1 cellular context compared by ENCODE assay signal in the genomic region with DNA sequence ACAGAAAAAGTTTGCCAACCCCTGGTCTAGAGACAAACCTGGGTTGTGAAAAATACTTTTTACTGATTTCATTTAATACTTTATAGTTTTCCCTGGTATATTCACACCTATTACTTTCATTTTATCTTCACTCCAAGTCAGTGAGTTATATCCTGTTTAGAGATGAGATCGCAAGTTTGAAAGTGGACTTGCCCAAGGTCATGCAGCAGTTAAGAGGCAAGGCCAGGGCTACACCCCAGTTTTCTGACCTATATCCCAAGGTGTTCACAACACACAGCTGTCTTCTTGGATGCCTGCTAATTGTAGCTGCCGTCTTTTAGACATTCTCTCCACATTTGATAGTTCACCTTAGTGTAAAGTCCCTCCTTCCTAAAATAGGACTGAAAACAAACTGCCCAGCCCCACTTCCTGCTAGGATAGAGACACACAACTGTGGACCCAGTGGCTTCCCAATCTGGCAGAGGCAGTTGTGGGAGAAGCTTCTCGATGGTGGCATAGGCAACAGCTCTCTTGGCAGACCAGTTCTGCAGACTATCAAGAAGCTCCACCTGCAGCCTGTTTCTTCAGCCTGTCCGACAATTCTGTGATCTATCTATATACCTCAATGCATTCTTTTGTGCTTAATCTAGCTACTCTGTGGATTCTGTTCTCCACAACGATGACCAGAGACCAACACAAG.
TF ChIP-seq lines count a peak whose summit lies in the region.

No MANE protein-coding gene starts in this region.

TF ChIP-seq in K562, 482 proteins besides CTCF, POLR2A, EP300 and RAD21:
- TF ChIP-seq THAP12 (CRISPR knock-in tag; IDR thresholded peaks at IDR 0.05) (no peak), ELF1 (tag; IDR thresholded peaks at IDR 0.05) (0 out of 2 replicates have a peak, but pooled peaks have one; percentile 17), ZNF146 (CRISPR knock-in tag; IDR thresholded peaks at IDR 0.05; ENCODE audit: unreplicated experiment) (no peak), ELF4 (CRISPR knock-in tag; IDR thresholded peaks at IDR 0.05) (no peak), ZFP36 (IDR thresholded peaks at IDR 0.05; ENCODE audit: low read depth, low read length, partially characterized antibody) (no peak), RFX7 (CRISPR knock-in tag; IDR thresholded peaks at IDR 0.05) (no peak), ZNF57 (CRISPR knock-in tag; IDR thresholded peaks at IDR 0.05) (no peak), TRIM28 (IDR thresholded peaks at IDR 0.05) (no peak), NFE2 (IDR thresholded peaks at IDR 0.05; ENCODE audit: low read depth) (0 out of 2 replicates have a peak, but pooled peaks have one; percentile 12), ZNF263 (CRISPR knock-in tag; IDR thresholded peaks at IDR 0.05; ENCODE audit: borderline replicate concordance) (no peak), TGIF2 (CRISPR knock-in tag; IDR thresholded peaks at IDR 0.05) (no peak), EHMT2 (IDR thresholded peaks at IDR 0.05) (no peak), ZNF75A (CRISPR knock-in tag; IDR thresholded peaks at IDR 0.05) (peak; percentile 93), ESRRA (IDR thresholded peaks at IDR 0.05; ENCODE audit: borderline replicate concordance, low read depth) (peak; percentile 76; the same call in 1 of the 2 replicates), SAFB2 (IDR thresholded peaks at IDR 0.05; ENCODE audit: borderline replicate concordance, low read depth, low read length, severe bottlenecking) (no peak), NCOA6 (IDR thresholded peaks at IDR 0.05) (no peak), ARNT (IDR thresholded peaks at IDR 0.05) (no peak), ETV1 (tag; conservative IDR thresholded peaks at IDR 0.05; ENCODE audit: low read depth) (0 out of 2 replicates have a peak, but pooled peaks have one; percentile 25)
- TF ChIP-seq, protein P1, sequence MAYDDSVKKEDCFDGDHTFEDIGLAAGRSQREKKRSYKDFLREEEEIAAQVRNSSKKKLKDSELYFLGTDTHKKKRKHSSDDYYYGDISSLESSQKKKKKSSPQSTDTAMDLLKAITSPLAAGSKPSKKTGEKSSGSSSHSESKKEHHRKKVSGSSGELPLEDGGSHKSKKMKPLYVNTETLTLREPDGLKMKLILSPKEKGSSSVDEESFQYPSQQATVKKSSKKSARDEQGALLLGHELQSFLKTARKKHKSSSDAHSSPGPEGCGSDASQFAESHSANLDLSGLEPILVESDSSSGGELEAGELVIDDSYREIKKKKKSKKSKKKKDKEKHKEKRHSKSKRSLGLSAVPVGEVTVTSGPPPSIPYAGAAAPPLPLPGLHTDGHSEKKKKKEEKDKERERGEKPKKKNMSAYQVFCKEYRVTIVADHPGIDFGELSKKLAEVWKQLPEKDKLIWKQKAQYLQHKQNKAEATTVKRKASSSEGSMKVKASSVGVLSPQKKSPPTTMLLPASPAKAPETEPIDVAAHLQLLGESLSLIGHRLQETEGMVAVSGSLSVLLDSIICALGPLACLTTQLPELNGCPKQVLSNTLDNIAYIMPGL (CRISPR knock-in tag; IDR thresholded peaks at IDR 0.05): no peak
- TF ChIP-seq, protein P2, sequence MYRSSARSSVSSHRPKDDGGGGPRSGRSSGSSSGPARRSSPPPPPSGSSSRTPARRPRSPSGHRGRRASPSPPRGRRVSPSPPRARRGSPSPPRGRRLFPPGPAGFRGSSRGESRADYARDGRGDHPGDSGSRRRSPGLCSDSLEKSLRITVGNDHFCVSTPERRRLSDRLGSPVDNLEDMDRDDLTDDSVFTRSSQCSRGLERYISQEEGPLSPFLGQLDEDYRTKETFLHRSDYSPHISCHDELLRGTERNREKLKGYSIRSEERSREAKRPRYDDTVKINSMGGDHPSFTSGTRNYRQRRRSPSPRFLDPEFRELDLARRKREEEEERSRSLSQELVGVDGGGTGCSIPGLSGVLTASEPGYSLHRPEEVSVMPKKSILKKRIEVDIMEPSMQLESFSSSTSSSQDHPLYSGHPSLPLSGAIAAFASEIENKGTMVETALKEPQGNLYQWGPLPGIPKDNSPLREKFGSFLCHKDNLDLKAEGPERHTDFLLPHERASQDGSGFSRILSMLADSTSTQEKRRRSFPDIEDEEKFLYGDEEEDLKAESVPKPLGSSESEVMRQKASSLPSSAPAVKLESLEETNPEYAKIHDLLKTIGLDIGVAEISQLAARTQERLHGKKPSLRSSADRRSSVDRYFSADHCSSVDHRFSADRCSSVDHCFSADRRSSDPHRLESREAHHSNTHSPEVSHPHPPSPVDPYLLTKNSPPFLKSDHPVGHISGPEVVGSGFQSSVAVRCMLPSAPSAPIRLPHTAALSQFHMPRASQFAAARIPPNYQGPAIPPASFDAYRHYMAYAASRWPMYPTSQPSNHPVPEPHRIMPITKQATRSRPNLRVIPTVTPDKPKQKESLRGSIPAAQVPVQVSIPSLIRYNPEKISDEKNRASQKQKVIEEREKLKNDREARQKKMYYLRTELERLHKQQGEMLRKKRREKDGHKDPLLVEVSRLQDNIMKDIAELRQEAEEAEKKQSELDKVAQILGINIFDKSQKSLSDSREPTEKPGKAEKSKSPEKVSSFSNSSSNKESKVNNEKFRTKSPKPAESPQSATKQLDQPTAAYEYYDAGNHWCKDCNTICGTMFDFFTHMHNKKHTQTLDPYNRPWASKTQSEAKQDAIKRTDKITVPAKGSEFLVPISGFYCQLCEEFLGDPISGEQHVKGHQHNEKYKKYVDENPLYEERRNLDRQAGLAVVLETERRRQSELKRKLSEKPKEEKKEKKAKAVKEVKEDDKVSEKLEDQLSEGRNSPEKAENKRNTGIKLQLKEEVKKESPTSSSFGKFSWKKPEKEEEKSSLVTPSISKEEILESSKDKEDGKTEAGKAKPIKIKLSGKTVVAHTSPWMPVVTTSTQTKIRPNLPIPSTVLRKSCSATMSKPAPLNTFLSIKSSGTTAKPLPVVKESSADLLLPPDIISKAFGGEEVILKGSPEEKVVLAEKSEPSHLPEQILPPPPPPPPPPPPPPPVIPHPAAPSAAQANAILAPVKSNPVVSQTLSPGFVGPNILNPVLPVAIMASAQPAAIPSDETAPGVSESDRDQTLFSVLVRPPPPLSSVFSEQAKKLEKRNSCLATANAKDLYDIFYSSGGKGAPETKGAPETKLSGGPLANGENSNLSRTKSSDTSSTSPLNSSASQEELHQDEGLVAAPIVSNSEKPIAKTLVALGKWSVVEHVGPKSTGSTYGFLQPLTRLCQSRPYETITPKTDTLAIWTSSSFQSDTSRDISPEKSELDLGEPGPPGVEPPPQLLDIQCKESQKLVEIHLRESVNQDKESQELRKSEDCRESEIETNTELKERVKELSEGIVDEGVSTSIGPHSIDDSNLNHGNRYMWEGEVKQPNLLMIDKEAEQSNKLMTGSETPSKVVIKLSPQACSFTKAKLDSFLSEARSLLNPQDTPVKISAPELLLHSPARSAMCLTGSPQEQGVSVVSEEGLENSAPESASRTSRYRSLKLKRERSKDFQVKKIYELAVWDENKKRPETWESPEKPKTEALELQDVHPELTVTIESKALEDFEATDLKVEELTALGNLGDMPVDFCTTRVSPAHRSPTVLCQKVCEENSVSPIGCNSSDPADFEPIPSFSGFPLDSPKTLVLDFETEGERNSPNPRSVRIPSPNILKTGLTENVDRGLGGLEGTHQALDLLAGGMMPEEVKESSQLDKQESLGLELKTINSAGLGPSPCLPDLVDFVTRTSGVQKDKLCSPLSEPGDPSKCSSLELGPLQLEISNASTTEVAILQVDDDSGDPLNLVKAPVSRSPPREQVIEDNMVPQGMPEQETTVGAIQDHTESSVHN (IDR thresholded peaks at IDR 0.05; ENCODE audit: borderline replicate concordance in 1 of 2, low read depth in 1 of 2): no peak
